In genomic region chr2:64144057-64145013, GRCh38 we compare ENCODE assay signal across 1 cellular context.
TF ChIP-seq lines count a peak whose summit lies in the region.

A gene with protein sequence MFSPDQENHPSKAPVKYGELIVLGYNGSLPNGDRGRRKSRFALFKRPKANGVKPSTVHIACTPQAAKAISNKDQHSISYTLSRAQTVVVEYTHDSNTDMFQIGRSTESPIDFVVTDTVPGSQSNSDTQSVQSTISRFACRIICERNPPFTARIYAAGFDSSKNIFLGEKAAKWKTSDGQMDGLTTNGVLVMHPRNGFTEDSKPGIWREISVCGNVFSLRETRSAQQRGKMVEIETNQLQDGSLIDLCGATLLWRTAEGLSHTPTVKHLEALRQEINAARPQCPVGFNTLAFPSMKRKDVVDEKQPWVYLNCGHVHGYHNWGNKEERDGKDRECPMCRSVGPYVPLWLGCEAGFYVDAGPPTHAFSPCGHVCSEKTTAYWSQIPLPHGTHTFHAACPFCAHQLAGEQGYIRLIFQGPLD (minus strand): TSS chr2:64144420. CDS start chr2:64108310, 36,110 bp downstream.

TF ChIP-seq in K562, 482 proteins besides CTCF, POLR2A, EP300 and RAD21 (continued from another document and continues in another):
- TF ChIP-seq MLLT1 (IDR thresholded peaks at IDR 0.05) = peak in 1 of 2 experiments; percentile 85; a peak in 2 of 4 replicates
- peak; percentile 99 for TF ChIP-seq RFX1 (IDR thresholded peaks at IDR 0.05)
- TF ChIP-seq, protein P1, sequence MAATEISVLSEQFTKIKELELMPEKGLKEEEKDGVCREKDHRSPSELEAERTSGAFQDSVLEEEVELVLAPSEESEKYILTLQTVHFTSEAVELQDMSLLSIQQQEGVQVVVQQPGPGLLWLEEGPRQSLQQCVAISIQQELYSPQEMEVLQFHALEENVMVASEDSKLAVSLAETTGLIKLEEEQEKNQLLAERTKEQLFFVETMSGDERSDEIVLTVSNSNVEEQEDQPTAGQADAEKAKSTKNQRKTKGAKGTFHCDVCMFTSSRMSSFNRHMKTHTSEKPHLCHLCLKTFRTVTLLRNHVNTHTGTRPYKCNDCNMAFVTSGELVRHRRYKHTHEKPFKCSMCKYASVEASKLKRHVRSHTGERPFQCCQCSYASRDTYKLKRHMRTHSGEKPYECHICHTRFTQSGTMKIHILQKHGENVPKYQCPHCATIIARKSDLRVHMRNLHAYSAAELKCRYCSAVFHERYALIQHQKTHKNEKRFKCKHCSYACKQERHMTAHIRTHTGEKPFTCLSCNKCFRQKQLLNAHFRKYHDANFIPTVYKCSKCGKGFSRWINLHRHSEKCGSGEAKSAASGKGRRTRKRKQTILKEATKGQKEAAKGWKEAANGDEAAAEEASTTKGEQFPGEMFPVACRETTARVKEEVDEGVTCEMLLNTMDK (IDR thresholded peaks at IDR 0.05; ENCODE audit: borderline replicate concordance, insufficient read depth, low read depth, low read length, poor library complexity, severe bottlenecking) = peak; percentile 34
- peak in 1 of 3 experiments; percentile 33 for TF ChIP-seq YY1 (IDR thresholded peaks at IDR 0.05; ENCODE audit: borderline replicate concordance in 1 of 3, control insufficient read depth in 1 of 3, extremely low read depth in 1 of 3, insufficient read depth in 3 of 3, insufficient read length in 1 of 3, insufficient replicate concordance in 2 of 3, low read depth in 1 of 3, low read length in 2 of 3)
- peak; percentile 11; the same call in 1 of the 2 replicates for TF ChIP-seq ZNF431 (CRISPR knock-in tag; IDR thresholded peaks at IDR 0.05)
- TF ChIP-seq, protein P2, sequence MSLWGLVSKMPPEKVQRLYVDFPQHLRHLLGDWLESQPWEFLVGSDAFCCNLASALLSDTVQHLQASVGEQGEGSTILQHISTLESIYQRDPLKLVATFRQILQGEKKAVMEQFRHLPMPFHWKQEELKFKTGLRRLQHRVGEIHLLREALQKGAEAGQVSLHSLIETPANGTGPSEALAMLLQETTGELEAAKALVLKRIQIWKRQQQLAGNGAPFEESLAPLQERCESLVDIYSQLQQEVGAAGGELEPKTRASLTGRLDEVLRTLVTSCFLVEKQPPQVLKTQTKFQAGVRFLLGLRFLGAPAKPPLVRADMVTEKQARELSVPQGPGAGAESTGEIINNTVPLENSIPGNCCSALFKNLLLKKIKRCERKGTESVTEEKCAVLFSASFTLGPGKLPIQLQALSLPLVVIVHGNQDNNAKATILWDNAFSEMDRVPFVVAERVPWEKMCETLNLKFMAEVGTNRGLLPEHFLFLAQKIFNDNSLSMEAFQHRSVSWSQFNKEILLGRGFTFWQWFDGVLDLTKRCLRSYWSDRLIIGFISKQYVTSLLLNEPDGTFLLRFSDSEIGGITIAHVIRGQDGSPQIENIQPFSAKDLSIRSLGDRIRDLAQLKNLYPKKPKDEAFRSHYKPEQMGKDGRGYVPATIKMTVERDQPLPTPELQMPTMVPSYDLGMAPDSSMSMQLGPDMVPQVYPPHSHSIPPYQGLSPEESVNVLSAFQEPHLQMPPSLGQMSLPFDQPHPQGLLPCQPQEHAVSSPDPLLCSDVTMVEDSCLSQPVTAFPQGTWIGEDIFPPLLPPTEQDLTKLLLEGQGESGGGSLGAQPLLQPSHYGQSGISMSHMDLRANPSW (CRISPR knock-in tag; IDR thresholded peaks at IDR 0.05) = 0 out of 2 replicates have a peak, but pooled peaks have one; percentile 39
- no peak for TF ChIP-seq XRCC3 (IDR thresholded peaks at IDR 0.05)
- peak; percentile 96 to 97 for TF ChIP-seq NRF1 (conservative IDR thresholded peaks at IDR 0.05 in 1 of 2, IDR thresholded peaks at IDR 0.05 in 1 of 2)
- peak; percentile 85 for TF ChIP-seq TAF1 (IDR thresholded peaks at IDR 0.05; ENCODE audit: control insufficient read depth, extremely low read depth, insufficient read depth, low read length, severe bottlenecking)
- TF ChIP-seq, protein P3, sequence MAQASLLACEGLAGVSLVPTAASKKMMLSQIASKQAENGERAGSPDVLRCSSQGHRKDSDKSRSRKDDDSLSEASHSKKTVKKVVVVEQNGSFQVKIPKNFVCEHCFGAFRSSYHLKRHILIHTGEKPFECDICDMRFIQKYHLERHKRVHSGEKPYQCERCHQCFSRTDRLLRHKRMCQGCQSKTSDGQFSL (CRISPR knock-in tag; IDR thresholded peaks at IDR 0.05) = 0 out of 2 replicates have a peak, but pooled peaks have one; percentile 46
- TF ChIP-seq, protein P3 (tag; IDR thresholded peaks at IDR 0.05) = no peak
- no peak; the same call in 1 of the 2 replicates for TF ChIP-seq ETS1 (conservative IDR thresholded peaks at IDR 0.05; ENCODE audit: control insufficient read depth, low read depth, low read length)
- peak; percentile 56 for TF ChIP-seq RBM22 (IDR thresholded peaks at IDR 0.05; ENCODE audit: low read depth, low read length, poor library complexity, severe bottlenecking)
- TF ChIP-seq POLR2AphosphoS5 (IDR thresholded peaks at IDR 0.05; ENCODE audit: control insufficient read depth, insufficient read depth, low read depth, low read length) = peak; percentile 77
- no peak for TF ChIP-seq TCFL5 (CRISPR knock-in tag; conservative IDR thresholded peaks at IDR 0.05)
- peak; percentile 64; the same call in 1 of the 2 replicates for TF ChIP-seq TFAP4 (CRISPR knock-in tag; IDR thresholded peaks at IDR 0.05; ENCODE audit: borderline replicate concordance)
- peak; percentile 75 for TF ChIP-seq ARID4B (CRISPR knock-in tag; IDR thresholded peaks at IDR 0.05)
- peak; percentile 48; the same call in 1 of the 2 replicates for TF ChIP-seq PML (IDR thresholded peaks at IDR 0.05; ENCODE audit: low read length)
- TF ChIP-seq, protein P4, sequence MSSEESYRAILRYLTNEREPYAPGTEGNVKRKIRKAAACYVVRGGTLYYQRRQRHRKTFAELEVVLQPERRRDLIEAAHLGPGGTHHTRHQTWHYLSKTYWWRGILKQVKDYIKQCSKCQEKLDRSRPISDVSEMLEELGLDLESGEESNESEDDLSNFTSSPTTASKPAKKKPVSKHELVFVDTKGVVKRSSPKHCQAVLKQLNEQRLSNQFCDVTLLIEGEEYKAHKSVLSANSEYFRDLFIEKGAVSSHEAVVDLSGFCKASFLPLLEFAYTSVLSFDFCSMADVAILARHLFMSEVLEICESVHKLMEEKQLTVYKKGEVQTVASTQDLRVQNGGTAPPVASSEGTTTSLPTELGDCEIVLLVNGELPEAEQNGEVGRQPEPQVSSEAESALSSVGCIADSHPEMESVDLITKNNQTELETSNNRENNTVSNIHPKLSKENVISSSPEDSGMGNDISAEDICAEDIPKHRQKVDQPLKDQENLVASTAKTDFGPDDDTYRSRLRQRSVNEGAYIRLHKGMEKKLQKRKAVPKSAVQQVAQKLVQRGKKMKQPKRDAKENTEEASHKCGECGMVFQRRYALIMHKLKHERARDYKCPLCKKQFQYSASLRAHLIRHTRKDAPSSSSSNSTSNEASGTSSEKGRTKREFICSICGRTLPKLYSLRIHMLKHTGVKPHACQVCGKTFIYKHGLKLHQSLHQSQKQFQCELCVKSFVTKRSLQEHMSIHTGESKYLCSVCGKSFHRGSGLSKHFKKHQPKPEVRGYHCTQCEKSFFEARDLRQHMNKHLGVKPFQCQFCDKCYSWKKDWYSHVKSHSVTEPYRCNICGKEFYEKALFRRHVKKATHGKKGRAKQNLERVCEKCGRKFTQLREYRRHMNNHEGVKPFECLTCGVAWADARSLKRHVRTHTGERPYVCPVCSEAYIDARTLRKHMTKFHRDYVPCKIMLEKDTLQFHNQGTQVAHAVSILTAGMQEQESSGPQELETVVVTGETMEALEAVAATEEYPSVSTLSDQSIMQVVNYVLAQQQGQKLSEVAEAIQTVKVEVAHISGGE (CRISPR knock-in tag; IDR thresholded peaks at IDR 0.05) = peak in 1 of 3 experiments; percentile 55; a peak in 1 of 6 replicates
- TF ChIP-seq, protein P5, sequence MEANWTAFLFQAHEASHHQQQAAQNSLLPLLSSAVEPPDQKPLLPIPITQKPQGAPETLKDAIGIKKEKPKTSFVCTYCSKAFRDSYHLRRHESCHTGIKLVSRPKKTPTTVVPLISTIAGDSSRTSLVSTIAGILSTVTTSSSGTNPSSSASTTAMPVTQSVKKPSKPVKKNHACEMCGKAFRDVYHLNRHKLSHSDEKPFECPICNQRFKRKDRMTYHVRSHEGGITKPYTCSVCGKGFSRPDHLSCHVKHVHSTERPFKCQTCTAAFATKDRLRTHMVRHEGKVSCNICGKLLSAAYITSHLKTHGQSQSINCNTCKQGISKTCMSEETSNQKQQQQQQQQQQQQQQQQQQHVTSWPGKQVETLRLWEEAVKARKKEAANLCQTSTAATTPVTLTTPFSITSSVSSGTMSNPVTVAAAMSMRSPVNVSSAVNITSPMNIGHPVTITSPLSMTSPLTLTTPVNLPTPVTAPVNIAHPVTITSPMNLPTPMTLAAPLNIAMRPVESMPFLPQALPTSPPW (CRISPR knock-in tag; IDR thresholded peaks at IDR 0.05) = peak; percentile 87
- no peak for TF ChIP-seq ZNF384 (IDR thresholded peaks at IDR 0.05; ENCODE audit: low read depth, low read length)
- TF ChIP-seq, protein P6, sequence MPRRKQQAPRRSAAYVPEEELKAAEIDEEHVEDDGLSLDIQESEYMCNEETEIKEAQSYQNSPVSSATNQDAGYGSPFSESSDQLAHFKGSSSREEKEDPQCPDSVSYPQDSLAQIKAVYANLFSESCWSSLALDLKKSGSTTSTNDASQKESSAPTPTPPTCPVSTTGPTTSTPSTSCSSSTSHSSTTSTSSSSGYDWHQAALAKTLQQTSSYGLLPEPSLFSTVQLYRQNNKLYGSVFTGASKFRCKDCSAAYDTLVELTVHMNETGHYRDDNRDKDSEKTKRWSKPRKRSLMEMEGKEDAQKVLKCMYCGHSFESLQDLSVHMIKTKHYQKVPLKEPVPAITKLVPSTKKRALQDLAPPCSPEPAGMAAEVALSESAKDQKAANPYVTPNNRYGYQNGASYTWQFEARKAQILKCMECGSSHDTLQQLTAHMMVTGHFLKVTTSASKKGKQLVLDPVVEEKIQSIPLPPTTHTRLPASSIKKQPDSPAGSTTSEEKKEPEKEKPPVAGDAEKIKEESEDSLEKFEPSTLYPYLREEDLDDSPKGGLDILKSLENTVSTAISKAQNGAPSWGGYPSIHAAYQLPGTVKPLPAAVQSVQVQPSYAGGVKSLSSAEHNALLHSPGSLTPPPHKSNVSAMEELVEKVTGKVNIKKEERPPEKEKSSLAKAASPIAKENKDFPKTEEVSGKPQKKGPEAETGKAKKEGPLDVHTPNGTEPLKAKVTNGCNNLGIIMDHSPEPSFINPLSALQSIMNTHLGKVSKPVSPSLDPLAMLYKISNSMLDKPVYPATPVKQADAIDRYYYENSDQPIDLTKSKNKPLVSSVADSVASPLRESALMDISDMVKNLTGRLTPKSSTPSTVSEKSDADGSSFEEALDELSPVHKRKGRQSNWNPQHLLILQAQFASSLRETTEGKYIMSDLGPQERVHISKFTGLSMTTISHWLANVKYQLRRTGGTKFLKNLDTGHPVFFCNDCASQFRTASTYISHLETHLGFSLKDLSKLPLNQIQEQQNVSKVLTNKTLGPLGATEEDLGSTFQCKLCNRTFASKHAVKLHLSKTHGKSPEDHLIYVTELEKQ (CRISPR knock-in tag; IDR thresholded peaks at IDR 0.05) = no peak
- peak; percentile 56 to 66; a peak in 3 of 4 replicates for TF ChIP-seq SIX5 (IDR thresholded peaks at IDR 0.05; ENCODE audit: borderline replicate concordance in 1 of 2, insufficient read depth in 1 of 2, low read depth in 1 of 2, low read length in 2 of 2)
- TF ChIP-seq BMI1 (IDR thresholded peaks at IDR 0.05; ENCODE audit: low read length) = peak; percentile 75; the same call in 1 of the 2 replicates
